1 cellular context compared by ENCODE assay signal in the genomic region with DNA sequence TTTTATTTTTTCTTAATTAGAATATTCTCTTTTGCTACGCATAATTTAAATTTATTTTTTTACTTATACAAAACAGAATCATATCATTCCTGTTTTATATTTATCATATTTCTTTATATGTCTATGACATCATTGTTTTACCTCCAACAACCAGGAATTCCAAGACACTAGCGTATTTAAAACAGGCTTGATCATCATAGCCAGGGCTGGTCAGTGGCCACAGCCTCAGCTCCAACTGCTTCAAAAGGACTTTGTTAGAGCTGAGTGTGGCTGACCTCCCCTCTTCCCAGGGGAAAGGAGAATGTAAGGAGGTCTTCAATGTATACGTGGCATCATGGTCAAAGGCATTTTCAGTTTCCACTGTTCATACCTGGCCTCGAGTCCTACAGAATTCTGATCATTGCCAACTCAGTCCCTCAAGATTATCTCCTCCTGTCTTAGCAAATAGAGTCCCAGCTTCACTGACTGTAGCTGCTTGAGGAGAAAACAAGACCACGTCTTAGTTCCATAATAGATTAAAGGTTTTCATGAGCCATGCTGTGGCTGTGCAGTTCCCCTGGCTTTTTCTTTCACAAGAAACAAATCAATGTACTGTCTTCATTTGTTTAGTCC.
TF ChIP-seq lines count a peak whose summit lies in the region.

No MANE protein-coding gene starts in this region.

TF ChIP-seq in H1, 55 proteins besides CTCF, POLR2A, EP300 and RAD21 (continued from another document):
- TF ChIP-seq, protein P1, sequence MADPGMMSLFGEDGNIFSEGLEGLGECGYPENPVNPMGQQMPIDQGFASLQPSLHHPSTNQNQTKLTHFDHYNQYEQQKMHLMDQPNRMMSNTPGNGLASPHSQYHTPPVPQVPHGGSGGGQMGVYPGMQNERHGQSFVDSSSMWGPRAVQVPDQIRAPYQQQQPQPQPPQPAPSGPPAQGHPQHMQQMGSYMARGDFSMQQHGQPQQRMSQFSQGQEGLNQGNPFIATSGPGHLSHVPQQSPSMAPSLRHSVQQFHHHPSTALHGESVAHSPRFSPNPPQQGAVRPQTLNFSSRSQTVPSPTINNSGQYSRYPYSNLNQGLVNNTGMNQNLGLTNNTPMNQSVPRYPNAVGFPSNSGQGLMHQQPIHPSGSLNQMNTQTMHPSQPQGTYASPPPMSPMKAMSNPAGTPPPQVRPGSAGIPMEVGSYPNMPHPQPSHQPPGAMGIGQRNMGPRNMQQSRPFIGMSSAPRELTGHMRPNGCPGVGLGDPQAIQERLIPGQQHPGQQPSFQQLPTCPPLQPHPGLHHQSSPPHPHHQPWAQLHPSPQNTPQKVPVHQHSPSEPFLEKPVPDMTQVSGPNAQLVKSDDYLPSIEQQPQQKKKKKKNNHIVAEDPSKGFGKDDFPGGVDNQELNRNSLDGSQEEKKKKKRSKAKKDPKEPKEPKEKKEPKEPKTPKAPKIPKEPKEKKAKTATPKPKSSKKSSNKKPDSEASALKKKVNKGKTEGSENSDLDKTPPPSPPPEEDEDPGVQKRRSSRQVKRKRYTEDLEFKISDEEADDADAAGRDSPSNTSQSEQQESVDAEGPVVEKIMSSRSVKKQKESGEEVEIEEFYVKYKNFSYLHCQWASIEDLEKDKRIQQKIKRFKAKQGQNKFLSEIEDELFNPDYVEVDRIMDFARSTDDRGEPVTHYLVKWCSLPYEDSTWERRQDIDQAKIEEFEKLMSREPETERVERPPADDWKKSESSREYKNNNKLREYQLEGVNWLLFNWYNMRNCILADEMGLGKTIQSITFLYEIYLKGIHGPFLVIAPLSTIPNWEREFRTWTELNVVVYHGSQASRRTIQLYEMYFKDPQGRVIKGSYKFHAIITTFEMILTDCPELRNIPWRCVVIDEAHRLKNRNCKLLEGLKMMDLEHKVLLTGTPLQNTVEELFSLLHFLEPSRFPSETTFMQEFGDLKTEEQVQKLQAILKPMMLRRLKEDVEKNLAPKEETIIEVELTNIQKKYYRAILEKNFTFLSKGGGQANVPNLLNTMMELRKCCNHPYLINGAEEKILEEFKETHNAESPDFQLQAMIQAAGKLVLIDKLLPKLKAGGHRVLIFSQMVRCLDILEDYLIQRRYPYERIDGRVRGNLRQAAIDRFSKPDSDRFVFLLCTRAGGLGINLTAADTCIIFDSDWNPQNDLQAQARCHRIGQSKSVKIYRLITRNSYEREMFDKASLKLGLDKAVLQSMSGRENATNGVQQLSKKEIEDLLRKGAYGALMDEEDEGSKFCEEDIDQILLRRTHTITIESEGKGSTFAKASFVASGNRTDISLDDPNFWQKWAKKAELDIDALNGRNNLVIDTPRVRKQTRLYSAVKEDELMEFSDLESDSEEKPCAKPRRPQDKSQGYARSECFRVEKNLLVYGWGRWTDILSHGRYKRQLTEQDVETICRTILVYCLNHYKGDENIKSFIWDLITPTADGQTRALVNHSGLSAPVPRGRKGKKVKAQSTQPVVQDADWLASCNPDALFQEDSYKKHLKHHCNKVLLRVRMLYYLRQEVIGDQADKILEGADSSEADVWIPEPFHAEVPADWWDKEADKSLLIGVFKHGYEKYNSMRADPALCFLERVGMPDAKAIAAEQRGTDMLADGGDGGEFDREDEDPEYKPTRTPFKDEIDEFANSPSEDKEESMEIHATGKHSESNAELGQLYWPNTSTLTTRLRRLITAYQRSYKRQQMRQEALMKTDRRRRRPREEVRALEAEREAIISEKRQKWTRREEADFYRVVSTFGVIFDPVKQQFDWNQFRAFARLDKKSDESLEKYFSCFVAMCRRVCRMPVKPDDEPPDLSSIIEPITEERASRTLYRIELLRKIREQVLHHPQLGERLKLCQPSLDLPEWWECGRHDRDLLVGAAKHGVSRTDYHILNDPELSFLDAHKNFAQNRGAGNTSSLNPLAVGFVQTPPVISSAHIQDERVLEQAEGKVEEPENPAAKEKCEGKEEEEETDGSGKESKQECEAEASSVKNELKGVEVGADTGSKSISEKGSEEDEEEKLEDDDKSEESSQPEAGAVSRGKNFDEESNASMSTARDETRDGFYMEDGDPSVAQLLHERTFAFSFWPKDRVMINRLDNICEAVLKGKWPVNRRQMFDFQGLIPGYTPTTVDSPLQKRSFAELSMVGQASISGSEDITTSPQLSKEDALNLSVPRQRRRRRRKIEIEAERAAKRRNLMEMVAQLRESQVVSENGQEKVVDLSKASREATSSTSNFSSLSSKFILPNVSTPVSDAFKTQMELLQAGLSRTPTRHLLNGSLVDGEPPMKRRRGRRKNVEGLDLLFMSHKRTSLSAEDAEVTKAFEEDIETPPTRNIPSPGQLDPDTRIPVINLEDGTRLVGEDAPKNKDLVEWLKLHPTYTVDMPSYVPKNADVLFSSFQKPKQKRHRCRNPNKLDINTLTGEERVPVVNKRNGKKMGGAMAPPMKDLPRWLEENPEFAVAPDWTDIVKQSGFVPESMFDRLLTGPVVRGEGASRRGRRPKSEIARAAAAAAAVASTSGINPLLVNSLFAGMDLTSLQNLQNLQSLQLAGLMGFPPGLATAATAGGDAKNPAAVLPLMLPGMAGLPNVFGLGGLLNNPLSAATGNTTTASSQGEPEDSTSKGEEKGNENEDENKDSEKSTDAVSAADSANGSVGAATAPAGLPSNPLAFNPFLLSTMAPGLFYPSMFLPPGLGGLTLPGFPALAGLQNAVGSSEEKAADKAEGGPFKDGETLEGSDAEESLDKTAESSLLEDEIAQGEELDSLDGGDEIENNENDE (IDR thresholded peaks at IDR 0.05; ENCODE audit: insufficient replicate concordance, low read length), result no peak
- no peak for TF ChIP-seq ZNF274 (IDR thresholded peaks at IDR 0.05; ENCODE audit: borderline replicate concordance, extremely low read depth, low read length)
- TF ChIP-seq SP1 (IDR thresholded peaks at IDR 0.05; ENCODE audit: low read depth, low read length), result no peak
- no peak for TF ChIP-seq NRF1 (IDR thresholded peaks at IDR 0.05; ENCODE audit: low read depth, low read length)
- no peak for TF ChIP-seq SIRT6 (IDR thresholded peaks at IDR 0.05; ENCODE audit: low read length)
- TF ChIP-seq, protein P2, sequence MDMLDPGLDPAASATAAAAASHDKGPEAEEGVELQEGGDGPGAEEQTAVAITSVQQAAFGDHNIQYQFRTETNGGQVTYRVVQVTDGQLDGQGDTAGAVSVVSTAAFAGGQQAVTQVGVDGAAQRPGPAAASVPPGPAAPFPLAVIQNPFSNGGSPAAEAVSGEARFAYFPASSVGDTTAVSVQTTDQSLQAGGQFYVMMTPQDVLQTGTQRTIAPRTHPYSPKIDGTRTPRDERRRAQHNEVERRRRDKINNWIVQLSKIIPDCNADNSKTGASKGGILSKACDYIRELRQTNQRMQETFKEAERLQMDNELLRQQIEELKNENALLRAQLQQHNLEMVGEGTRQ (IDR thresholded peaks at IDR 0.05; ENCODE audit: low read length), result no peak
- TF ChIP-seq JUND (IDR thresholded peaks at IDR 0.05; ENCODE audit: low read length), result no peak
- no peak for TF ChIP-seq TAF7 (optimal IDR thresholded peaks at IDR 0.05; ENCODE audit: borderline replicate concordance, low read depth, low read length)
- no peak for TF ChIP-seq PHF8 (conservative IDR thresholded peaks at IDR 0.05; ENCODE audit: low read depth, low read length)
- TF ChIP-seq GTF2F1 (IDR thresholded peaks at IDR 0.05; ENCODE audit: borderline replicate concordance, low read depth, low read length), result no peak
- no peak for TF ChIP-seq EGR1 (IDR thresholded peaks at IDR 0.05; ENCODE audit: borderline replicate concordance, low read depth, low read length)
- no peak for TF ChIP-seq KDM5A (IDR thresholded peaks at IDR 0.05; ENCODE audit: low read length)
- TF ChIP-seq SIX5 (IDR thresholded peaks at IDR 0.05; ENCODE audit: low read depth, low read length), result no peak
